Comparison of ENCODE assay signal across 11 cellular contexts in the genomic region with DNA sequence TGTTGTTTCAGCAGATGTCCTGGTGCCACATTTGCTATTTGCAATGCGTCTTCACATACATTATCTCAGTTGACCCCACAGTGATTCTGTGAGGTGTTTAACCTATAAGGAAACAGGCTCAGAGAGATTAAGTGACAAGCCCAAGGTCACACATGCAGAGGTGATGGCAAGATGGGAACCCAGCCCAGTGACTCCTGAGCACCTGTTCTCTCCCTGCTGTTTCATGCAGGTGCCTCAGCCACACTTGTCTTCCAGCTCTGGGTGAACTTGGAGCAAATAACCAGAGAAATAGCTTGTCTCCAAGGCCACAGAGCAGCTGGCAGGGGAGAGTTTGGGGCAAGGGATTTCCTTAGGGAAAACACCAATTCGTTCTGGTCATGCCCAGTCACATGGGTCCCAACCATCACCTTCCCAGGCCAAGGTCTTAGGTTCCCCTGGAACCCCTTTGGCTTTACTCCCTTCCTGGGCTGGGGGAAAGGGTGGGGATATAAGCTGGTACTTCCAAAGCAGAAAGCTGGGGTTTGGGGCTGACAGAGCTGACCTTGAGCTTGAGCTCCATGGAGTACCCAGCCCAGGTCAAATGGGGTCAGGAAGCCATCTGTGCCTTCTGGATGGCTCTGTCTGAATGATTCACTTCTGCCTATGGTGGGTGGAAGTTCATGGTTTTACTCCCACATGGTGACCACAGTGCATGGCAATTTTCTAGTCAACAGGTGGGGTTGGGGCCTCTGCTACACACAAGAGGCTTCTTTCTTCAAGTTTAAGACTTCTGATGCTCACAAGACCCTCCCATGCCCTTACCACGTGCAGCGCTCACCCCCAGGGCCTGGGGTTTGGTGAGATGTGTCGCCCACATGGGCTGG. TPM values are rescaled to one million over a fixed set of nuclear protein-coding genes. Genes with fewer than 3 reads are reported as not detected.
DNase-seq lines count a peak whose midpoint lies in the region; ATAC-seq and TF ChIP-seq lines count a peak whose summit lies in the region.
"Had no signal": no experiment of that assay in that cellular context is flagged by ENCODE, and none has a peak within 500 bp of the region (broad histone marks: within the 10 kb centered on the region; RNA-seq: fewer than 3 reads in every experiment).

No MANE protein-coding gene starts in this region.

- H3K4me3 ChIP-seq in BLaER1 treated with 17β-estradiol and CSF1 and Interleukin-3, amounts not matched to agents 10 nM and 100 nM = no peak overlapping the region
- no peak overlapping the region for H3K4me3 ChIP-seq in body of pancreas
- H3K4me3 ChIP-seq in mammary epithelial cell (replicated peaks in 1 of 3; ENCODE audit: insufficient read depth in 1 of 3, low read depth in 2 of 3, low read length in 3 of 3) = no peak overlapping the region

- H2AFZ ChIP-seq in mammary epithelial cell (ENCODE audit: low read depth, low read length) = no peak overlapping the region

- BruUV-seq in mammary epithelial cell (replicated peaks; lab: Mats Ljungman, UMichigan) = no TSS peak

- H3K27ac ChIP-seq in BLaER1 treated with 17β-estradiol and CSF1 and Interleukin-3, amounts not matched to agents 10 nM and 100 nM = peak overlapping the region in 8 of 11 experiments; percentile 16 to 75 (median 58); a peak in 16 of 22 replicates
- H3K27ac ChIP-seq in body of pancreas (no peak overlapping the region), mammary epithelial cell (ENCODE audit: insufficient read depth, low read depth, low read length) (no peak overlapping the region)

- WGBS in body of pancreas, 2 donors = 65 to 68% methylated on average over 5 of the region's 5 CpGs
- 78% methylated on average over 4 of the region's 5 CpGs for WGBS in mammary epithelial cell (ENCODE audit: low coverage, missing lambda C conversion rate)

- peak overlapping the region in 2 of 11 experiments; percentile 33 to 47; a peak in 2 of 22 replicates for H3K9ac ChIP-seq in BLaER1 treated with 17β-estradiol and CSF1 and Interleukin-3, amounts not matched to agents 10 nM and 100 nM
- H3K9ac ChIP-seq in mammary epithelial cell (ENCODE audit: insufficient read depth, low read length) = no peak overlapping the region

- H3K4me2 ChIP-seq in BLaER1 treated with 17β-estradiol and CSF1 and Interleukin-3, amounts not matched to agents 10 nM and 100 nM = peak overlapping the region; percentile 51 to 88 (median 66)
- H3K4me2 ChIP-seq in mammary epithelial cell (ENCODE audit: insufficient read depth, low read depth, low read length) = no peak overlapping the region

- TF ChIP-seq POLR2A in body of pancreas (IDR thresholded peaks at IDR 0.05) = no peak

- ATAC-seq in body of pancreas = peak; percentile 52

- H3K79me2 ChIP-seq in mammary epithelial cell (ENCODE audit: insufficient read depth, low read length) = no peaks in the 10 kb centered on the region

- dilution Hi-C loops in mammary epithelial cell (cut with HindIII; ENCODE audit: low sequenced_read_pairs) = no loop called here

- H3K4me1 ChIP-seq in BLaER1 treated with 17β-estradiol and CSF1 and Interleukin-3, amounts not matched to agents 10 nM and 100 nM = peaks cover 41 to 77% (median 69%) of the 10 kb centered on the region in 10 experiments
- H3K4me1 ChIP-seq in body of pancreas (peaks cover 11% of the 10 kb centered on the region), mammary epithelial cell (ENCODE audit: insufficient read depth, low read length) (peaks cover 20% of the 10 kb centered on the region)

- peaks cover 0 to 9% (median 0%) of the 10 kb centered on the region in 11 experiments; a peak in 1 of 22 replicates for H3K9me3 ChIP-seq in BLaER1 treated with 17β-estradiol and CSF1 and Interleukin-3, amounts not matched to agents 10 nM and 100 nM (replicated peaks in 1 of 11)
- H3K9me3 ChIP-seq in body of pancreas (no peaks in the 10 kb centered on the region), mammary epithelial cell (replicated peaks; ENCODE audit: insufficient read depth, low read length) (no peaks in the 10 kb centered on the region)

- no peaks in the 10 kb centered on the region; a peak in 1 of 22 replicates for H3K36me3 ChIP-seq in BLaER1 treated with 17β-estradiol and CSF1 and Interleukin-3, amounts not matched to agents 10 nM and 100 nM
- H3K36me3 ChIP-seq in body of pancreas (replicated peaks in 1 of 2; ENCODE audit: insufficient read depth in 1 of 2, low read depth in 2 of 2) (no peaks in the 10 kb centered on the region), mammary epithelial cell (ENCODE audit: insufficient read depth, low read length) (no peaks in the 10 kb centered on the region)

- in situ Hi-C loops in mammary epithelial cell (cut with MboI; ENCODE audit: low sequenced_read_pairs in 2 of 2) = no loop called here

- TF ChIP-seq CTCF in GM20000 (IDR thresholded peaks at IDR 0.05; ENCODE audit: extremely low read depth, missing control alignments) (no peak), body of pancreas (IDR thresholded peaks at IDR 0.05) (no peak), mammary epithelial cell (conservative IDR thresholded peaks at IDR 0.05 in 1 of 2, IDR thresholded peaks at IDR 0.05 in 1 of 2; ENCODE audit: extremely low read depth in 1 of 2, insufficient read depth in 1 of 2, low read depth in 1 of 2, low read length in 2 of 2) (no peak)

- H3K27me3 ChIP-seq in BLaER1 treated with 17β-estradiol and CSF1 and Interleukin-3, amounts not matched to agents 10 nM and 100 nM = no peaks in the 10 kb centered on the region
- H3K27me3 ChIP-seq in body of pancreas = no peaks in the 10 kb centered on the region
- H3K27me3 ChIP-seq in mammary epithelial cell (ENCODE audit: insufficient read depth, low read length) = no peaks in the 10 kb centered on the region

- CTCF ChIA-PET in mammary epithelial cell (lab: Charles Lee; ENCODE audit: low non-redundant PET) = no interaction called here

- DNase-seq in GM20000 (ENCODE audit: low spot score) (peak; percentile 44), OCI-M1 (lab: John Stamatoyannopoulos, UW) (peak; percentile 58), body of pancreas (peak in 2 of 4 donors; percentile 40 to 49), NCI-H2196 treated with DMSO at 0.1 percent for 48 hours (lab: John Stamatoyannopoulos, UW; ENCODE audit: unreplicated experiment) (no peak), mammary epithelial cell (no peak), mesenteric fat pad (ENCODE audit: low spot score) (no peak), activated gamma-delta T cell (lab: John Stamatoyannopoulos, UW) (no peak)
- DNase-seq: CD4-positive, alpha-beta T cell; mesenchymal stem cell had no signal

- intact Hi-C loops in body of pancreas (cut with DNase I) = no loop called here
- intact Hi-C loops in mammary epithelial cell (cut with micrococcal nuclease) = no loop called here

- H4K20me1 ChIP-seq in BLaER1 treated with 17β-estradiol and CSF1 and Interleukin-3, amounts not matched to agents 10 nM and 100 nM = no peaks in the 10 kb centered on the region
- no peaks in the 10 kb centered on the region for H4K20me1 ChIP-seq in mammary epithelial cell (ENCODE audit: insufficient read depth, low read length)

RNA-seq across cellular contexts. Expression of gene LIPC, which starts 22.4 kb away (rescaled TPM):
- total RNA-seq in body of pancreas = 1 to 10 TPM; 1.6 to 2.3 TPM
- not detected for total RNA-seq in mammary epithelial cell
- polyA plus RNA-seq in mammary epithelial cell = not detected
- not detected for polyA minus RNA-seq in mammary epithelial cell
- total RNA-seq in mesenteric fat pad = not detected
- total RNA-seq: endothelial cell of umbilical vein had no signal
- polyA plus RNA-seq: endothelial cell of umbilical vein had no signal

Comparison
In these comparisons a context has a peak if more than half of its experiments do, and no peak if none do; other contexts are left out.
1. H3K27ac ChIP-seq: peak in BLaER1 treated with 17β-estradiol and CSF1 and Interleukin-3, amounts not matched to agents 10 nM and 100 nM (8 of 11); none in body of pancreas (0 of 4) and mammary epithelial cell (single experiment).
2. DNase-seq: peak in GM20000 (single experiment) and OCI-M1 (single experiment); none in NCI-H2196 treated with DMSO at 0.1 percent for 48 hours (single experiment), mammary epithelial cell (single experiment), mesenteric fat pad (single experiment) and activated gamma-delta T cell (single experiment).